In the genomic region with DNA sequence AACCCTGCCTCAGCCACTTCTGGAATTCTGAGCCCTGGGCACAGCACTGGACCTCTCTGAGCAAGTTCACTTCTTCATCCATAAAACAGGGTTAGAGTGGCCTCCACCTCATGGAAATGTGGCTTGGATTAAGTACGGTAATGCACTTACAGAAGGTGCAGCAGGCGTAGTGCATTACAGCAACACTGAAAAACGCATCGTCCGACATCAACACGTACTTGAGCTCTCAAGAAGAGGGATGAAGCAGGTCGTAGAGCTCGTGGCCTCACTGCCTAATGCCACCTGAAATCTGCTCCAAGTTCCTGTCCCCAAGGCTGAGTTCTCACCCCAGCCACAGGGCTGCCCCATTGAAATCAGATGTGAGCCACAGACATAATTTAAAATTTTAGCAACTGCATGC, we compare ENCODE assay signal across 36 cellular contexts.
"Had no signal": no experiment of that assay in that cellular context is flagged by ENCODE, and none has a peak within 500 bp of the region (broad histone marks: within the 10 kb centered on the region; RNA-seq: fewer than 3 reads in every experiment).

No MANE protein-coding gene starts in this region.

- H3K9me3 Mint-ChIP-seq: activated B cell treated with CpG ODN at 0.5 μM for 24 hours; activated CD4-positive, alpha-beta memory T cell treated with anti-CD3 and anti-CD28 coated beads for 36 hours; activated CD4-positive, alpha-beta T cell treated with anti-CD3 and anti-CD28 coated beads, Interleukin-2, amount 10 ng/mL, durations not matched to agents 24 days and 14 days; activated CD8-positive, alpha-beta T cell treated with anti-CD3 and anti-CD28 coated beads for 36 hours; activated T-cell treated with anti-CD3 and anti-CD28 coated beads, Interleukin-2, amount 50 U/mL, for 4 hours; activated T-helper 1 cell treated with anti-CD3 and anti-CD28 coated beads, Interleukin-12 subunit alpha, Interleukin-12 subunit beta, Interleukin-2, Interleukin-4 antibody, amounts not matched to agents 30 ng/mL and 10 ng/mL and 1 ng/mL, durations not matched to agents 14 hours and 24 hours and 36 hours; activated T-helper 17 cell treated with anti-CD3 and anti-CD28 coated beads, Interleukin-2, amount 50 U/mL, for 72 hours; T-helper 2 cell treated with Interferon-gamma antibody and Interleukin-4, amounts not matched to agents 5 μg/mL and 100 μg/mL, for 36 hours had no signal

- H3K27ac Mint-ChIP-seq: activated B cell treated with CpG ODN at 0.5 μM for 24 hours; activated CD4-positive, alpha-beta memory T cell treated with anti-CD3 and anti-CD28 coated beads for 36 hours; activated CD4-positive, alpha-beta T cell treated with anti-CD3 and anti-CD28 coated beads, Interleukin-2, amount 10 ng/mL, durations not matched to agents 24 days and 14 days; activated CD8-positive, alpha-beta T cell treated with anti-CD3 and anti-CD28 coated beads for 36 hours; activated naive CD4-positive, alpha-beta T cell treated with anti-CD3 and anti-CD28 coated beads for 36 hours; activated naive CD8-positive, alpha-beta T cell treated with anti-CD3 and anti-CD28 coated beads for 36 hours; activated T-cell treated with anti-CD3 and anti-CD28 coated beads, Interleukin-2, amount 50 U/mL, for 72 hours; activated T-helper 1 cell treated with anti-CD3 and anti-CD28 coated beads, Interleukin-12 subunit alpha, Interleukin-12 subunit beta, Interleukin-2, Interleukin-4 antibody, amounts not matched to agents 30 ng/mL and 10 ng/mL and 1 ng/mL, durations not matched to agents 14 hours and 24 hours and 36 hours; activated T-helper 17 cell treated with anti-CD3 and anti-CD28 coated beads, Interleukin-2, amount 50 U/mL, for 72 hours; T-helper 1 cell treated with Interleukin-12 subunit alpha and Interleukin-12 subunit beta and Interleukin-4 antibody, amounts not matched to agents 30 μg/mL and 1 μg/mL, for 36 hours; T-helper 2 cell treated with Interferon-gamma antibody and Interleukin-4, amounts not matched to agents 5 μg/mL and 100 μg/mL, for 36 hours had no signal

- H3K36me3 Mint-ChIP-seq: activated CD4-positive, alpha-beta memory T cell treated with anti-CD3 and anti-CD28 coated beads for 36 hours; activated naive CD8-positive, alpha-beta T cell treated with anti-CD3 and anti-CD28 coated beads for 36 hours had no signal

- H3K4me3 ChIP-seq: adrenal gland, body of pancreas, breast epithelium had no signal

- H3K27me3 Mint-ChIP-seq: activated B cell treated with CpG ODN at 0.5 μM for 24 hours; activated CD4-positive, alpha-beta T cell treated with anti-CD3 and anti-CD28 coated beads, Interleukin-2, amount 10 ng/mL, durations not matched to agents 24 days and 14 days; activated CD8-positive, alpha-beta T cell treated with anti-CD3 and anti-CD28 coated beads for 36 hours; activated naive CD8-positive, alpha-beta T cell treated with anti-CD3 and anti-CD28 coated beads for 36 hours; activated T-helper 17 cell treated with anti-CD3 and anti-CD28 coated beads, Interleukin-2, amount 50 U/mL, for 72 hours had no signal

- DNase-seq: activated B cell treated with CpG ODN at 0.5 μM for 24 hours; activated CD4-positive, alpha-beta memory T cell treated with anti-CD3 and anti-CD28 coated beads for 36 hours; activated CD4-positive, alpha-beta T cell treated with anti-CD3 and anti-CD28 coated beads for 4 hours; activated CD4-positive, alpha-beta T cell treated with anti-CD3 and anti-CD28 coated beads, Interleukin-2, amount 10 ng/mL, durations not matched to agents 24 days and 14 days; activated CD4-positive, alpha-beta T cell treated with anti-CD3 and anti-CD28 coated beads, Interleukin-2, amount 50 U/mL, for 1 hour; activated CD4-positive, alpha-beta T cell treated with anti-CD3 and anti-CD28 coated beads, Interleukin-2, amount 50 U/mL, for 4 hours; activated CD4-positive, CD25-positive, alpha-beta regulatory T cell treated with anti-CD3 and anti-CD28 coated beads, Interleukin-2, amount 50 U/mL, for 72 hours; activated CD8-positive, alpha-beta memory T cell treated with anti-CD3 and anti-CD28 coated beads, Interleukin-2, amount 50 U/mL, for 4 hours; activated CD8-positive, alpha-beta T cell treated with anti-CD3 and anti-CD28 coated beads for 36 hours; activated effector memory CD4-positive, alpha-beta T cell treated with anti-CD3 and anti-CD28 coated beads, Interleukin-2, amount 50 U/mL, for 16 hours; activated gamma-delta T cell treated with Interleukin-2 at 50 U/mL for 16 hours; activated naive CD4-positive, alpha-beta T cell; activated naive CD4-positive, alpha-beta T cell treated with anti-CD3 and anti-CD28 coated beads for 36 hours; activated naive CD4-positive, alpha-beta T cell treated with anti-CD3 and anti-CD28 coated beads, Interleukin-2, amount 50 U/mL, for 16 hours; activated naive CD8-positive, alpha-beta T cell treated with anti-CD3 and anti-CD28 coated beads for 36 hours; activated T-cell treated with anti-CD3 and anti-CD28 coated beads for 4 hours; activated T-cell treated with anti-CD3 and anti-CD28 coated beads, Interleukin-2, amount 50 U/mL, for 1 hour; activated T-cell treated with anti-CD3 and anti-CD28 coated beads, Interleukin-2, amount 50 U/mL, for 4 hours; activated T-cell treated with anti-CD3 and anti-CD28 coated beads, Interleukin-2, amount 50 U/mL, for 72 hours; adrenal gland; amniotic stem cell; aorta; body of pancreas; brain microvascular endothelial cell; central memory CD4-positive, alpha-beta T cell; T-helper 1 cell; T-helper 2 cell; T-helper 9 cell had no signal

- H3K4me1 Mint-ChIP-seq: activated B cell treated with CpG ODN at 0.5 μM for 24 hours; activated CD4-positive, alpha-beta T cell treated with anti-CD3 and anti-CD28 coated beads, Interleukin-2, amount 10 ng/mL, durations not matched to agents 24 days and 14 days had no signal

- H3K36me3 ChIP-seq: adrenal gland, brain microvascular endothelial cell, breast epithelium had no signal

- H3K4me3 Mint-ChIP-seq: activated B cell treated with CpG ODN at 0.5 μM for 24 hours; activated CD4-positive, alpha-beta memory T cell treated with anti-CD3 and anti-CD28 coated beads for 36 hours; activated CD4-positive, alpha-beta T cell treated with anti-CD3 and anti-CD28 coated beads, Interleukin-2, amount 10 ng/mL, durations not matched to agents 24 days and 14 days; activated CD8-positive, alpha-beta T cell treated with anti-CD3 and anti-CD28 coated beads for 36 hours; activated naive CD4-positive, alpha-beta T cell treated with anti-CD3 and anti-CD28 coated beads for 36 hours; activated naive CD8-positive, alpha-beta T cell treated with anti-CD3 and anti-CD28 coated beads for 36 hours; activated T-cell treated with anti-CD3 and anti-CD28 coated beads, Interleukin-2, amount 50 U/mL, for 4 hours; activated T-cell treated with anti-CD3 and anti-CD28 coated beads, Interleukin-2, amount 50 U/mL, for 72 hours; activated T-helper 1 cell treated with anti-CD3 and anti-CD28 coated beads, Interleukin-12 subunit alpha, Interleukin-12 subunit beta, Interleukin-2, Interleukin-4 antibody, amounts not matched to agents 30 ng/mL and 10 ng/mL and 1 ng/mL, durations not matched to agents 14 hours and 24 hours and 36 hours; activated T-helper 17 cell treated with anti-CD3 and anti-CD28 coated beads, Interleukin-2, amount 50 U/mL, for 72 hours; T-helper 1 cell treated with Interleukin-12 subunit alpha and Interleukin-12 subunit beta and Interleukin-4 antibody, amounts not matched to agents 30 μg/mL and 1 μg/mL, for 36 hours; T-helper 2 cell treated with Interferon-gamma antibody and Interleukin-4, amounts not matched to agents 5 μg/mL and 100 μg/mL, for 36 hours had no signal

- H3K27ac ChIP-seq: adrenal gland, body of pancreas, brain microvascular endothelial cell, breast epithelium, VCaP had no signal

- ATAC-seq: activated CD8-positive, alpha-beta T cell treated with anti-CD3 and anti-CD28 coated beads for 36 hours; activated T-cell treated with anti-CD3 and anti-CD28 coated beads, Interleukin-2, amount 50 U/mL, for 4 hours; activated T-cell treated with anti-CD3 and anti-CD28 coated beads, Interleukin-2, amount 50 U/mL, for 72 hours; activated T-helper 17 cell treated with anti-CD3 and anti-CD28 coated beads, Interleukin-2, amount 50 U/mL, for 72 hours; body of pancreas had no signal

- H3K27me3 ChIP-seq: adrenal gland, body of pancreas, brain microvascular endothelial cell had no signal

- H3K4me1 ChIP-seq: adrenal gland, body of pancreas, breast epithelium had no signal

- FAIRE-seq: astrocyte, TTC549 had no signal

- H3K9me3 ChIP-seq: adrenal gland, body of pancreas, breast epithelium had no signal
